13 cellular contexts compared by ENCODE assay signal in the genomic region with DNA sequence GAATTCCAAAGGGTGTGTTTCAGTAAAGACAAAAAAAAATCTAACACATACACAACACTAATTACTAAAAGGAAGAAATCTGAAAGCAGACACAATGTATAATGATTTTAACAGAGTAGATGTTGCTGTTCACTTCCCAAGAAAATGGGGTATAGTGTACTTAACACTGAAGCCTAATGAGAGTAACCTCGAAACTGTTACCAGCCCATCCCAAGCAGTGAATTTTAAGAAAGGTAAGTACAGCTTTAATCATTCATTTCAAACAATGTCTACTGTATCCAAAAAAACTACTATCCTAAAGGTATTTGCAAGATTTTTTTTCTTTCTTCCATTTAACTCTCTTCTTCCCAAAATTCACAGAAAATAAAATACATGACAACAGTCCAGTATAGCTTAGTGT. TPM values are rescaled to one million over a fixed set of nuclear protein-coding genes. Genes with fewer than 3 reads are reported as not detected.
DNase-seq lines count a peak whose midpoint lies in the region; ATAC-seq and TF ChIP-seq lines count a peak whose summit lies in the region.
"Had no signal": no experiment of that assay in that cellular context is flagged by ENCODE, and none has a peak within 500 bp of the region (broad histone marks: within the 10 kb centered on the region; RNA-seq: fewer than 3 reads in every experiment).

No MANE protein-coding gene starts in this region.

- no peaks in the 10 kb centered on the region for H3K9me3 Mint-ChIP-seq in T-helper 2 cell treated with Interferon-gamma antibody and Interleukin-4, amounts not matched to agents 5 μg/mL and 100 μg/mL, for 36 hours
- H3K9me3 Mint-ChIP-seq in IgD-negative memory B cell (no peaks in the 10 kb centered on the region), nephron (no peaks in the 10 kb centered on the region)
- H3K9me3 Mint-ChIP-seq in activated T-helper 2 cell treated with anti-CD3 and anti-CD28 coated beads, Interferon-gamma antibody, Interleukin-2, Interleukin-4, amounts not matched to agents 10 μg/mL and 5 μg/mL and 100 μg/mL, durations not matched to agents 14 hours and 24 hours and 36 hours: no peaks in the 10 kb centered on the region

- no peak overlapping the region for H3K27ac ChIP-seq in mesendoderm (ENCODE audit: low read depth, low read length)
- H3K27ac ChIP-seq: adrenal gland had no signal

- peaks cover 68% of the 10 kb centered on the region for H3K79me2 ChIP-seq in mesendoderm (ENCODE audit: control insufficient read depth, insufficient read depth, low read length)

- peaks cover 8% of the 10 kb centered on the region for H3K79me1 ChIP-seq in mesendoderm (ENCODE audit: low read length)

- H3K27ac Mint-ChIP-seq in T-helper 2 cell treated with Interferon-gamma antibody and Interleukin-4, amounts not matched to agents 5 μg/mL and 100 μg/mL, for 36 hours: peak overlapping the region; percentile 69
- peak overlapping the region in 2 of 3 donors; percentile 83 to 89 for H3K27ac Mint-ChIP-seq in IgD-negative memory B cell
- peak overlapping the region; percentile 60 for H3K27ac Mint-ChIP-seq in activated T-helper 2 cell treated with anti-CD3 and anti-CD28 coated beads, Interferon-gamma antibody, Interleukin-2, Interleukin-4, amounts not matched to agents 10 μg/mL and 5 μg/mL and 100 μg/mL, durations not matched to agents 14 hours and 24 hours and 36 hours
- no peak overlapping the region for H3K27ac Mint-ChIP-seq in nephron

- H3K36me3 Mint-ChIP-seq in T-helper 2 cell treated with Interferon-gamma antibody and Interleukin-4, amounts not matched to agents 5 μg/mL and 100 μg/mL, for 36 hours (ENCODE audit: low read depth): peaks cover 22% of the 10 kb centered on the region
- H3K36me3 Mint-ChIP-seq in IgD-negative memory B cell (peaks cover 3% of the 10 kb centered on the region), nephron (ENCODE audit: low read depth) (peaks cover 6% of the 10 kb centered on the region)
- H3K36me3 Mint-ChIP-seq in activated T-helper 2 cell treated with anti-CD3 and anti-CD28 coated beads, Interferon-gamma antibody, Interleukin-2, Interleukin-4, amounts not matched to agents 10 μg/mL and 5 μg/mL and 100 μg/mL, durations not matched to agents 14 hours and 24 hours and 36 hours (ENCODE audit: low read depth): peaks cover 34% of the 10 kb centered on the region

- intact Hi-C loops in activated T-helper 2 cell treated with anti-CD3 and anti-CD28 coated beads, Interferon-gamma antibody, Interleukin-2, Interleukin-4, amounts not matched to agents 10 μg/mL and 5 μg/mL and 100 μg/mL, durations not matched to agents 14 hours and 24 hours and 36 hours (cut with micrococcal nuclease): no loop called here

- peaks cover 3% of the 10 kb centered on the region for H3K4me1 ChIP-seq in mesendoderm (ENCODE audit: control insufficient read depth, low read depth, low read length)

- no peak overlapping the region for H3K9ac ChIP-seq in mesendoderm (ENCODE audit: low read length)

- no peak overlapping the region for H2AK5ac ChIP-seq in mesendoderm (ENCODE audit: low read length)

- H2BK120ac ChIP-seq in mesendoderm (ENCODE audit: low read depth, low read length): no peak overlapping the region

- H3K4me3 Mint-ChIP-seq in T-helper 2 cell treated with Interferon-gamma antibody and Interleukin-4, amounts not matched to agents 5 μg/mL and 100 μg/mL, for 36 hours: no peak overlapping the region
- H3K4me3 Mint-ChIP-seq in IgD-negative memory B cell (peak overlapping the region; percentile 53 to 86 (median 66)), nephron (peak overlapping the region in 2 of 3 experiments; percentile 6 to 64)
- H3K4me3 Mint-ChIP-seq in activated T-helper 2 cell treated with anti-CD3 and anti-CD28 coated beads, Interferon-gamma antibody, Interleukin-2, Interleukin-4, amounts not matched to agents 10 μg/mL and 5 μg/mL and 100 μg/mL, durations not matched to agents 14 hours and 24 hours and 36 hours (ENCODE audit: low read depth): no peak overlapping the region

- no peak overlapping the region for H3K4me3 ChIP-seq in mesendoderm (ENCODE audit: low read length)
- H3K4me3 ChIP-seq: adrenal gland had no signal

- no peak overlapping the region for H3K23ac ChIP-seq in mesendoderm (ENCODE audit: low read length)

- ATAC-seq in HG03025 (IDR thresholded peaks at IDR 0.05; ENCODE audit: low FRiP score, unreplicated experiment): no peak

- H3K27me3 ChIP-seq in mesendoderm (ENCODE audit: insufficient read depth, low read length, poor library complexity): no peaks in the 10 kb centered on the region
- H3K27me3 ChIP-seq: adrenal gland had no signal

- H3K4me2 ChIP-seq in mesendoderm (ENCODE audit: low read length): no peak overlapping the region

- no peak overlapping the region for H3K56ac ChIP-seq in mesendoderm (ENCODE audit: low read length)

- no peak overlapping the region for H2BK5ac ChIP-seq in mesendoderm (ENCODE audit: low read length)

- H3K18ac ChIP-seq in mesendoderm (ENCODE audit: low read length): no peak overlapping the region

- TF ChIP-seq CTCF in nephron (IDR thresholded peaks at IDR 0.05; ENCODE audit: unreplicated experiment in 3 of 3): no peak

- no peak overlapping the region for H4K8ac ChIP-seq in mesendoderm (ENCODE audit: low read depth, low read length)

- no peak overlapping the region for H3K4ac ChIP-seq in mesendoderm (ENCODE audit: low read depth, low read length)

- peaks cover 56% of the 10 kb centered on the region for H3K4me1 Mint-ChIP-seq in T-helper 2 cell treated with Interferon-gamma antibody and Interleukin-4, amounts not matched to agents 5 μg/mL and 100 μg/mL, for 36 hours (ENCODE audit: low read depth)
- H3K4me1 Mint-ChIP-seq in IgD-negative memory B cell (peaks cover 65 to 67% (median 65%) of the 10 kb centered on the region in 3 donors), nephron (peaks cover 40% of the 10 kb centered on the region)
- peaks cover 64% of the 10 kb centered on the region for H3K4me1 Mint-ChIP-seq in activated T-helper 2 cell treated with anti-CD3 and anti-CD28 coated beads, Interferon-gamma antibody, Interleukin-2, Interleukin-4, amounts not matched to agents 10 μg/mL and 5 μg/mL and 100 μg/mL, durations not matched to agents 14 hours and 24 hours and 36 hours (ENCODE audit: low read depth)

- no peak overlapping the region for H2BK15ac ChIP-seq in mesendoderm (replicated peaks; ENCODE audit: low read depth)

- no CpG with 5 or more reads among the region's 1 CpG for WGBS in mesendoderm (ENCODE audit: extremely low coverage, insufficient coverage, low lambda C conversion rate)

- no peak for DNase-seq in T-helper 2 cell treated with Interferon-gamma antibody and Interleukin-4, amounts not matched to agents 5 μg/mL and 100 μg/mL, for 36 hours (ENCODE audit: low spot score)
- DNase-seq in T-helper 2 cell (no peak), mesendoderm (no peak), GM19240 (ENCODE audit: insufficient read length, low spot score) (no peak)
- no peak for DNase-seq in activated T-helper 2 cell treated with anti-CD3 and anti-CD28 coated beads, Interferon-gamma antibody, Interleukin-2, Interleukin-4, amounts not matched to agents 10 μg/mL and 5 μg/mL and 100 μg/mL, durations not matched to agents 14 hours and 24 hours and 36 hours (ENCODE audit: low spot score)
- DNase-seq: 8988T, adrenal gland, Calu3, Kasumi-1, NCI-H1436 had no signal

- H3K27me3 Mint-ChIP-seq in T-helper 2 cell treated with Interferon-gamma antibody and Interleukin-4, amounts not matched to agents 5 μg/mL and 100 μg/mL, for 36 hours (ENCODE audit: low read depth): no peaks in the 10 kb centered on the region
- H3K27me3 Mint-ChIP-seq in IgD-negative memory B cell: no peaks in the 10 kb centered on the region
- H3K27me3 Mint-ChIP-seq in activated T-helper 2 cell treated with anti-CD3 and anti-CD28 coated beads, Interferon-gamma antibody, Interleukin-2, Interleukin-4, amounts not matched to agents 10 μg/mL and 5 μg/mL and 100 μg/mL, durations not matched to agents 14 hours and 24 hours and 36 hours (ENCODE audit: low read depth): no peaks in the 10 kb centered on the region
- H3K27me3 Mint-ChIP-seq in nephron (ENCODE audit: low read depth): no peaks in the 10 kb centered on the region

- no peak overlapping the region for H4K5ac ChIP-seq in mesendoderm (ENCODE audit: low read length)

- H3K36me3 ChIP-seq in mesendoderm (ENCODE audit: control insufficient read depth, insufficient read depth, low read length): no peaks in the 10 kb centered on the region
- H3K36me3 ChIP-seq: adrenal gland had no signal

RNA-seq across cellular contexts. Expression of a gene that starts 8.3 kb away (rescaled TPM):
- 333 TPM for polyA plus RNA-seq in IgD-negative memory B cell
- 176 and 188 TPM in 2 replicates for total RNA-seq in activated T-helper 2 cell treated with anti-CD3 and anti-CD28 coated beads, Interferon-gamma antibody, Interleukin-2, Interleukin-4, amounts not matched to agents 10 μg/mL and 5 μg/mL and 100 μg/mL, durations not matched to agents 14 hours and 24 hours and 36 hours
- 144 TPM for polyA plus RNA-seq in mesendoderm (2013, experiment 1 of 2)
- 132 TPM for polyA plus RNA-seq in mesendoderm (2013, experiment 2 of 2)

RNA-seq across cellular contexts. Expression of a gene that starts 59.2 kb away (rescaled TPM):
- 19.5 TPM for polyA plus RNA-seq in IgD-negative memory B cell
- total RNA-seq in activated T-helper 2 cell treated with anti-CD3 and anti-CD28 coated beads, Interferon-gamma antibody, Interleukin-2, Interleukin-4, amounts not matched to agents 10 μg/mL and 5 μg/mL and 100 μg/mL, durations not matched to agents 14 hours and 24 hours and 36 hours: 71.1 and 79.3 TPM in 2 replicates
- polyA plus RNA-seq in mesendoderm (2013, experiment 1 of 2): 32.9 TPM
- polyA plus RNA-seq in mesendoderm (2013, experiment 2 of 2): 32.7 TPM

Comparison
In these comparisons a context has a peak if more than half of its experiments do, and no peak if none do; other contexts are left out.
1. H3K27ac Mint-ChIP-seq: peak in T-helper 2 cell treated with Interferon-gamma antibody and Interleukin-4, amounts not matched to agents 5 μg/mL and 100 μg/mL, for 36 hours (single experiment), IgD-negative memory B cell (2 of 3) and activated T-helper 2 cell treated with anti-CD3 and anti-CD28 coated beads, Interferon-gamma antibody, Interleukin-2, Interleukin-4, amounts not matched to agents 10 μg/mL and 5 μg/mL and 100 μg/mL, durations not matched to agents 14 hours and 24 hours and 36 hours (single experiment); none in nephron (0 of 3).
2. H3K4me3 Mint-ChIP-seq: peak in IgD-negative memory B cell (4 of 4) and nephron (2 of 3); none in T-helper 2 cell treated with Interferon-gamma antibody and Interleukin-4, amounts not matched to agents 5 μg/mL and 100 μg/mL, for 36 hours (single experiment) and activated T-helper 2 cell treated with anti-CD3 and anti-CD28 coated beads, Interferon-gamma antibody, Interleukin-2, Interleukin-4, amounts not matched to agents 10 μg/mL and 5 μg/mL and 100 μg/mL, durations not matched to agents 14 hours and 24 hours and 36 hours (single experiment).